21 cellular contexts compared by ENCODE assay signal in genomic region chr11:67551697-67552096, GRCh38. TPM values are rescaled to one million over a fixed set of nuclear protein-coding genes. Genes with fewer than 3 reads are reported as not detected.
"Had no signal": no experiment of that assay in that cellular context is flagged by ENCODE, and none has a peak within 500 bp of the region (broad histone marks: within the 10 kb centered on the region; RNA-seq: fewer than 3 reads in every experiment).

No MANE protein-coding gene starts in this region.

RNA-seq across cellular contexts. Expression of gene CABP2, which starts 28.5 kb away (rescaled TPM):
- total RNA-seq: activated naive CD4-positive, alpha-beta T cell treated with anti-CD3 and anti-CD28 coated beads for 36 hours; activated naive CD4-positive, alpha-beta T cell treated with anti-CD3 and anti-CD28 coated beads, Interleukin-2, amount 50 U/mL, for 72 hours; activated naive CD8-positive, alpha-beta T cell treated with anti-CD3 and anti-CD28 coated beads for 36 hours; activated naive CD8-positive, alpha-beta T cell treated with anti-CD3 and anti-CD28 coated beads, Interleukin-2, amount 10 ng/mL, durations not matched to agents 7 days and 5 days; activated T-cell treated with anti-CD3 and anti-CD28 coated beads, Interleukin-2, amount 50 U/mL, for 4 hours; activated T-cell treated with anti-CD3 and anti-CD28 coated beads, Interleukin-2, amount 50 U/mL, for 72 hours; activated T-helper 1 cell treated with anti-CD3 and anti-CD28 coated beads, Interleukin-12 subunit alpha, Interleukin-12 subunit beta, Interleukin-2, Interleukin-4 antibody, amounts not matched to agents 30 ng/mL and 10 ng/mL and 1 ng/mL, durations not matched to agents 14 hours and 24 hours and 36 hours; activated T-helper 17 cell treated with anti-CD3 and anti-CD28 coated beads, Interleukin-2, amount 50 U/mL, for 72 hours; activated T-helper 2 cell treated with anti-CD3 and anti-CD28 coated beads, Interferon-gamma antibody, Interleukin-2, Interleukin-4, amounts not matched to agents 10 μg/mL and 5 μg/mL and 100 μg/mL, durations not matched to agents 14 hours and 24 hours and 36 hours; adrenal gland; aorta; ascending aorta; astrocyte; body of pancreas; breast epithelium; bronchial epithelial cell; cardiac muscle cell; cardiac septum; cerebellum; chondrocyte had no signal
- polyA plus RNA-seq: adipose tissue, adrenal gland, aorta, cardiac muscle cell had no signal
